Comparison of ENCODE assay signal across 1 cellular context in the genomic region with DNA sequence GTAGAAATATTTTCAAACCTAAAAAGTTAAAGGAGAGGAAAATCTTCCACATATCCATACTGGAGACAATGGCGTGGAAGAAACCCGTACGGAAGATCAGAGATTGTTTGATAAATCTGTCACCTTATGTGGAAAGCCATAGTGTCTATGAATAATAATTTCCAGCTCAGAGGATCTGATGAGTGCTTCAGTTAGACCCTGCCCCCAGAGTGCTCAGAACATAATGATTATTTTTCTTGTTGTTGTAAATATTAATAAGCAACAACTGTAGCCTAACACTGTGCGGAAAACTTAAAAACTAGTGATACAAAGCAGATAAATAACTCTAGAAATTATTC.
TF ChIP-seq lines count a peak whose summit lies in the region.

No MANE protein-coding gene starts in this region.

TF ChIP-seq in SK-N-SH treated with all-trans-retinoic acid at 6 μM for 48 hours, 23 proteins besides CTCF, POLR2A, EP300 and RAD21 (continued from another document):
- TF ChIP-seq PATZ1 (CRISPR knock-in tag; IDR thresholded peaks at IDR 0.05; ENCODE audit: borderline replicate concordance) (no peak), BACH2 (CRISPR knock-in tag; IDR thresholded peaks at IDR 0.05; ENCODE audit: borderline replicate concordance) (no peak), ZC3H10 (CRISPR knock-in tag; IDR thresholded peaks at IDR 0.05) (no peak)
TF ChIP-seq in SK-N-SH treated with all-trans-retinoic acid at 6 μM for 48 hours: peak in this region for 0.
